29 cellular contexts compared by ENCODE assay signal in the genomic region with DNA sequence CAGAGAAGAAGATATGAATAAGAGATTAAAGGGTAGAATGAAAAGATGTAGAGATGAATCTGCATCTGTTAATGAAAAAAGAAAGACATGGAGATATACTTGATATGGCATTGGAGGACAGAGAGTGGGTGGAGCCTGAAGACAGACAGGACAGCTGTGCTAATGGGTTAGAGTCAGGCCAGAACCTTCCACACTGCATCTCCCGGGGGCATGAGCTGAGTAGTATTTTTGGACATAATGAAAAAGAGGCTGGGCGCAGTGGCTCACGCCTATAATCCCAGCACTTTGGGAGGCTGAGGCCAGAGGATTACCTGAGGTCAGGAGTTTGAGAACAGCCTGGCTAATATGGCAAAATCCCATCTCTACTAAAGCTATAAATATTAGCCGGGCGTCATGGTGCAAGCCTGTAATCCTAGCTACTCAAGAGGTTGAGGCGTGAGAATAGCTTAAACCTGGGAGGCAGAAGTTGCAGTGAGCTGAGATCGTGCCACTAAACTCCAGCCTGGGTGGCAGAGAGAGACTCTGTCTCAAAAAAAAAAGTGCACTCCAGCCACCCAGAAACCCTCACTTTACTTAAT.
"Had no signal": no experiment of that assay in that cellular context is flagged by ENCODE, and none has a peak within 500 bp of the region (broad histone marks: within the 10 kb centered on the region; RNA-seq: fewer than 3 reads in every experiment).

No MANE protein-coding gene starts in this region.

- H3K4me3 Mint-ChIP-seq: activated B cell treated with CpG ODN at 0.5 μM for 24 hours; activated naive CD4-positive, alpha-beta T cell treated with anti-CD3 and anti-CD28 coated beads, Interleukin-2, amount 10 ng/mL, durations not matched to agents 7 days and 5 days; activated naive CD8-positive, alpha-beta T cell treated with anti-CD3 and anti-CD28 coated beads, Interleukin-2, amount 10 ng/mL, durations not matched to agents 7 days and 5 days; effector memory CD8-positive, alpha-beta T cell; immature natural killer cell; naive B cell; nephron progenitor cell; stimulated activated naive B cell treated with anti-CD40 and anti-IgM and Interleukin-4, amounts not matched to agents 10 μg/mL and 1 μg/mL and 100 μg/mL, for 72 hours had no signal

- H3K27ac Mint-ChIP-seq: activated B cell treated with CpG ODN at 0.5 μM for 24 hours; activated naive CD4-positive, alpha-beta T cell treated with anti-CD3 and anti-CD28 coated beads, Interleukin-2, amount 10 ng/mL, durations not matched to agents 7 days and 5 days; activated naive CD8-positive, alpha-beta T cell treated with anti-CD3 and anti-CD28 coated beads, Interleukin-2, amount 10 ng/mL, durations not matched to agents 7 days and 5 days; effector memory CD8-positive, alpha-beta T cell; immature natural killer cell; progenitor cell of endocrine pancreas; stimulated activated naive B cell treated with anti-CD40 and anti-IgM and Interleukin-4, amounts not matched to agents 10 μg/mL and 1 μg/mL and 100 μg/mL, for 72 hours had no signal

- ATAC-seq: effector memory CD8-positive, alpha-beta T cell; gastroesophageal sphincter; left lobe of liver; stimulated activated naive B cell treated with anti-CD40 and anti-IgM and Interleukin-4, amounts not matched to agents 10 μg/mL and 1 μg/mL and 100 μg/mL, for 72 hours had no signal

- H3K9me3 ChIP-seq: gastroesophageal sphincter, mucosa of descending colon, ovary, sigmoid colon, stomach, thyroid gland, upper lobe of left lung, vagina had no signal

- DNase-seq: activated B cell treated with CpG ODN at 0.5 μM for 24 hours; activated CD4-positive, alpha-beta T cell treated with anti-CD3 and anti-CD28 coated beads, Interleukin-2, amount 50 U/mL, for 1 hour; activated gamma-delta T cell; activated naive CD4-positive, alpha-beta T cell treated with anti-CD3 and anti-CD28 coated beads, Interleukin-2, amount 10 ng/mL, durations not matched to agents 7 days and 5 days; activated naive CD8-positive, alpha-beta T cell treated with anti-CD3 and anti-CD28 coated beads, Interleukin-2, amount 10 ng/mL, durations not matched to agents 7 days and 5 days; amniotic stem cell; brain microvascular endothelial cell; caudate nucleus; cortex of kidney; effector memory CD8-positive, alpha-beta T cell; hypothalamus; immature natural killer cell; naive B cell; nephron progenitor cell; ovary; retina; sigmoid colon; stimulated activated CD4-positive, alpha-beta T cell treated with anti-CD3 and anti-CD28 coated beads, Interleukin-15, amount 100 ng/mL, for 24 hours; stimulated activated CD4-positive, alpha-beta T cell treated with anti-CD3 and anti-CD28 coated beads, Interleukin-2, amount 100 ng/mL, for 24 hours; stimulated activated naive B cell treated with anti-CD40 and anti-IgM and Interleukin-4, amounts not matched to agents 10 μg/mL and 1 μg/mL and 100 μg/mL, for 72 hours; stomach; thyroid gland had no signal

- H3K27ac ChIP-seq: brain microvascular endothelial cell, gastroesophageal sphincter, ovary, sigmoid colon, stomach, thyroid gland, upper lobe of left lung, vagina had no signal

- H3K36me3 ChIP-seq: ovary, thyroid gland, vagina had no signal

- H3K27me3 Mint-ChIP-seq: activated B cell treated with CpG ODN at 0.5 μM for 24 hours; activated naive CD4-positive, alpha-beta T cell treated with anti-CD3 and anti-CD28 coated beads, Interleukin-2, amount 10 ng/mL, durations not matched to agents 7 days and 5 days; activated naive CD8-positive, alpha-beta T cell treated with anti-CD3 and anti-CD28 coated beads, Interleukin-2, amount 10 ng/mL, durations not matched to agents 7 days and 5 days; effector memory CD8-positive, alpha-beta T cell; naive B cell; progenitor cell of endocrine pancreas; stimulated activated naive B cell treated with anti-CD40 and anti-IgM and Interleukin-4, amounts not matched to agents 10 μg/mL and 1 μg/mL and 100 μg/mL, for 72 hours had no signal

- H3K27me3 ChIP-seq: brain microvascular endothelial cell, gastroesophageal sphincter, ovary, sigmoid colon, stomach, thyroid gland, upper lobe of left lung, vagina had no signal

- H3K9me3 Mint-ChIP-seq: activated B cell treated with CpG ODN at 0.5 μM for 24 hours; activated naive CD8-positive, alpha-beta T cell treated with anti-CD3 and anti-CD28 coated beads, Interleukin-2, amount 10 ng/mL, durations not matched to agents 7 days and 5 days; effector memory CD8-positive, alpha-beta T cell; naive B cell; nephron progenitor cell had no signal

- H3K4me3 ChIP-seq: gastroesophageal sphincter, lung, mucosa of descending colon, ovary, sigmoid colon, stomach, thyroid gland, upper lobe of left lung, vagina had no signal

- H3K4me1 ChIP-seq: gastroesophageal sphincter, stomach, thyroid gland, upper lobe of left lung, vagina had no signal
